9 cellular contexts compared by ENCODE assay signal in the genomic region with DNA sequence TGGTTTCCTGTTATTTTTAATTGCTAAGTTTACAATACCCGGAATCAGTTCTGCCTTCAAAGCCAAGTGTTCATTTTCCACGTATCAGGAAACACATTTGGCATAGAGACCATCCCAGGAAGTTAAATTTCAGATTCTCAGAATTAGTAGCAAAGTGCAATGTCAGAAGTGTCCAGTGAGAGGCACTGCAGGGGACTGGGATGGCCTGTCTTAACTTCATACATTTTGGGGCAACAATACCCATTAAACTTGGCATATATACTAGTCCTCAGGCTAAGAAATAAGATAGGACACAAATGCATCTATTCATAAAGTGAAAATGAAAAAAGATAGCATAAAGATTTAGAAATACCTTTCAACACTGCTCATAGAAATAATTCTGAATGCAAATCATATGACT. TPM values are rescaled to one million over a fixed set of nuclear protein-coding genes. Genes with fewer than 3 reads are reported as not detected.
DNase-seq lines count a peak whose midpoint lies in the region; ATAC-seq, FAIRE-seq and TF ChIP-seq lines count a peak whose summit lies in the region.
"Had no signal": no experiment of that assay in that cellular context is flagged by ENCODE, and none has a peak within 500 bp of the region (broad histone marks: within the 10 kb centered on the region; RNA-seq: fewer than 3 reads in every experiment).

No MANE protein-coding gene starts in this region.

- no peaks in the 10 kb centered on the region for H3K36me3 ChIP-seq in GM06990 (ENCODE audit: control insufficient read depth, insufficient read depth, low read length)

- H3K9me3 Mint-ChIP-seq in activated T-helper 17 cell treated with anti-CD3 and anti-CD28 coated beads, Interleukin-2, amount 50 U/mL, for 72 hours, result peaks cover 4% of the 10 kb centered on the region

- no peak overlapping the region for H3K27ac ChIP-seq in 22Rv1

- peak; percentile 27 for ATAC-seq in activated T-helper 17 cell treated with anti-CD3 and anti-CD28 coated beads, Interleukin-2, amount 50 U/mL, for 72 hours (replicated peaks)

- H3K36me3 Mint-ChIP-seq in activated T-helper 17 cell treated with anti-CD3 and anti-CD28 coated beads, Interleukin-2, amount 50 U/mL, for 72 hours (ENCODE audit: low read depth), result peaks cover 7% of the 10 kb centered on the region

- no peaks in the 10 kb centered on the region for H3K27me3 Mint-ChIP-seq in activated T-helper 17 cell treated with anti-CD3 and anti-CD28 coated beads, Interleukin-2, amount 50 U/mL, for 72 hours

- DNase-seq in GM06990 (ENCODE audit: extremely low read depth, insufficient read length), result no peak
- DNase-seq in iris pigment epithelial cell (ENCODE audit: low read depth), result peak; percentile 39
- no peak for DNase-seq in NCI-H2196 treated with DMSO at 0.1 percent for 48 hours (lab: John Stamatoyannopoulos, UW; ENCODE audit: unreplicated experiment)
- DNase-seq in LoVo (ENCODE audit: low spot score), result no peak
- DNase-seq in urothelium cell line (ENCODE audit: low spot score), result no peak
- no peak for DNase-seq in RCC 7860 (ENCODE audit: low spot score)
- DNase-seq: stimulated activated naive CD4-positive, alpha-beta T cell treated with Interleukin-2 at 50 U/mL for 16 hours had no signal

- peaks cover 9% of the 10 kb centered on the region for H3K4me1 Mint-ChIP-seq in activated T-helper 17 cell treated with anti-CD3 and anti-CD28 coated beads, Interleukin-2, amount 50 U/mL, for 72 hours

- H3K4me3 ChIP-seq in GM06990 (replicated peaks; ENCODE audit: low read depth, low read length), result no peak overlapping the region

- H3K27me3 ChIP-seq in GM06990 (replicated peaks; ENCODE audit: control insufficient read depth, insufficient read depth, low read length), result no peaks in the 10 kb centered on the region

- peak; percentile 64 for TF ChIP-seq CTCF in 22Rv1 (IDR thresholded peaks at IDR 0.05)
- peak; percentile 49 for TF ChIP-seq CTCF in GM06990 (IDR thresholded peaks at IDR 0.05; ENCODE audit: insufficient read depth, low read length, poor library complexity, severe bottlenecking)

- no peak overlapping the region for H3K4me3 Mint-ChIP-seq in activated T-helper 17 cell treated with anti-CD3 and anti-CD28 coated beads, Interleukin-2, amount 50 U/mL, for 72 hours

- FAIRE-seq in urothelium cell line (lab: Jason Lieb, UNC) (no peak), RCC 7860 (lab: Jason Lieb, UNC) (no peak)

- H3K27ac Mint-ChIP-seq in activated T-helper 17 cell treated with anti-CD3 and anti-CD28 coated beads, Interleukin-2, amount 50 U/mL, for 72 hours, result no peak overlapping the region

RNA-seq across cellular contexts. Expression of a gene that starts 1.5 kb away (rescaled TPM):
- total RNA-seq in activated T-helper 17 cell treated with anti-CD3 and anti-CD28 coated beads, Interleukin-2, amount 50 U/mL, for 72 hours, result 1 to 10 TPM in 1 of 2 donors, under 1 TPM in 1; 0.41 to 2.7 TPM

RNA-seq across cellular contexts. Expression of a gene that starts 42.8 kb away (rescaled TPM):
- 10 to 100 TPM; 41.7 to 68.1 TPM for total RNA-seq in activated T-helper 17 cell treated with anti-CD3 and anti-CD28 coated beads, Interleukin-2, amount 50 U/mL, for 72 hours
